In the genomic region with DNA sequence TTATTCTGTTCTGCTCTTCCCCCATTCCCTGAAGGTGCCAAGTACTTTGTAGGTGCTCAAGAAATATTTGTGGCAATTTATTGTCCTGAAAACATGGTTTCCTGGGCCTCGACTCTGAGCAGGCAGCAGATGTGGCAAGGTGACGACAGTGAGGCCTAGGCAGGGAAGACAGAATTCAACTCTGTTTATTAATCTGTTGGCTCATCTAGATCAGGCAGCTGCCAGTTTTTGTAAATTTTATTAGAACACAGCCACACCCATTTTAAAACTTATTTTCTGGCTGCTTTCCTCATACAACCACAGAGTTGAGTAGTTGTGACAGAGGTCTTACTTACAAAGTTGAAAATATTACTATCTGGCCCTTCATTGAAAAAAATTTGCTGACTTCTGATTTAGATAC, we compare ENCODE assay signal across 30 cellular contexts. TPM values are rescaled to one million over a fixed set of nuclear protein-coding genes. Genes with fewer than 3 reads are reported as not detected.
DNase-seq lines count a peak whose midpoint lies in the region; ATAC-seq and TF ChIP-seq lines count a peak whose summit lies in the region.
"Had no signal": no experiment of that assay in that cellular context is flagged by ENCODE, and none has a peak within 500 bp of the region (broad histone marks: within the 10 kb centered on the region; RNA-seq: fewer than 3 reads in every experiment).

No MANE protein-coding gene starts in this region.

- BruUV-seq in PC-9 (replicated peaks; lab: Mats Ljungman, UMichigan): no TSS peak

- H3K79me2 ChIP-seq in PC-9 (ENCODE audit: low read depth): peaks cover 86% of the 10 kb centered on the region

- H3F3A ChIP-seq in PC-9 (ENCODE audit: insufficient read depth, low read depth): peaks cover 11% of the 10 kb centered on the region; the same call in 1 of the 2 replicates

- TF ChIP-seq CTCF in PC-9 (conservative IDR thresholded peaks at IDR 0.05): no peak
- TF ChIP-seq CTCF in fibroblast of the aortic adventitia (IDR thresholded peaks at IDR 0.05; ENCODE audit: insufficient read depth, low read length): no peak
- TF ChIP-seq CTCF in right lobe of liver (IDR thresholded peaks at IDR 0.05): no peak

- H3K27me3 ChIP-seq in PC-9 (ENCODE audit: insufficient read depth, low read depth): no peaks in the 10 kb centered on the region
- H3K27me3 ChIP-seq in MG63: no peaks in the 10 kb centered on the region
- H3K27me3 ChIP-seq in right lobe of liver: no peaks in the 10 kb centered on the region
- H3K27me3 ChIP-seq: cardiac muscle cell, foreskin keratinocyte, left lung, stomach had no signal

- DNase-seq in GM03348 (ENCODE audit: low spot score) (peak; percentile 51), PC-9 (no peak), fibroblast of the aortic adventitia (ENCODE audit: low read depth) (peak; percentile 71), sciatic nerve (ENCODE audit: low spot score) (no peak), MG63 (no peak), right lobe of liver (no peak), activated gamma-delta T cell treated with Interleukin-2 at 50 U/mL for 16 hours (no peak), mesenteric fat pad (ENCODE audit: low spot score) (no peak)
- DNase-seq: activated CD4-positive, alpha-beta T cell treated with anti-CD3 and anti-CD28 coated beads, Interleukin-2, amount 10 ng/mL, durations not matched to agents 7 days and 5 days; activated CD8-positive, alpha-beta memory T cell treated with anti-CD3 and anti-CD28 coated beads, Interleukin-2, amount 10 ng/mL, durations not matched to agents 7 days and 5 days; activated naive CD4-positive, alpha-beta T cell treated with anti-CD3 and anti-CD28 coated beads, Interleukin-2, amount 50 U/mL, for 16 hours; anterior cingulate cortex; CD8-positive, alpha-beta T cell; cortex of kidney; DMS53; foreskin keratinocyte; GF-D8; hippocampal formation; immature natural killer cell; KG1; left lung; MV-4-11; NCI-H146; NCI-H526 treated with DMSO at 0.1 percent for 48 hours; nephron progenitor cell; stomach; WERI-Rb-1 had no signal

- intact Hi-C loops in PC-9 (cut with micrococcal nuclease; ENCODE audit: unreplicated experiment): no loop called here
- intact Hi-C loops in sciatic nerve (cut with DNase I): no loop called here
- intact Hi-C loops in right lobe of liver (cut with DNase I): no loop called here

- no peak for TF ChIP-seq POLR2A in right lobe of liver (IDR thresholded peaks at IDR 0.05)

- H3K4me3 ChIP-seq in PC-9 (no peak overlapping the region), fibroblast of the aortic adventitia (ENCODE audit: low read depth, low read length) (no peak overlapping the region), MG63 (no peak overlapping the region), right lobe of liver (no peak overlapping the region)
- H3K4me3 ChIP-seq: cardiac muscle cell, left lung, stomach had no signal

- H3K27ac ChIP-seq in PC-9 (peak overlapping the region; percentile 11; the same call in 1 of the 2 replicates), right lobe of liver (no peak overlapping the region)
- H3K27ac ChIP-seq: foreskin keratinocyte, parathyroid adenoma, WERI-Rb-1 had no signal

- CTCF ChIA-PET in PC-9 (lab: Charles Lee): no interaction called here

- H3K4me1 ChIP-seq in PC-9 (replicated peaks; ENCODE audit: insufficient read depth) (peaks cover 7% of the 10 kb centered on the region; the same call in 1 of the 2 replicates), right lobe of liver (peaks cover 0 to 18% (median 0%) of the 10 kb centered on the region in 4 donors)

- H3K9me3 ChIP-seq in PC-9 (ENCODE audit: insufficient read depth, low read depth) (no peaks in the 10 kb centered on the region), MG63 (no peaks in the 10 kb centered on the region), right lobe of liver (no peaks in the 10 kb centered on the region)
- H3K9me3 ChIP-seq: left lung, stomach had no signal

- WGBS in right lobe of liver (ENCODE audit: insufficient coverage, low coverage, low lambda C conversion rate, missing lambda C conversion rate): 77% methylated on average over 2 of the region's 2 CpGs

- H2AFZ ChIP-seq in PC-9: no peak overlapping the region
- H2AFZ ChIP-seq: parathyroid adenoma had no signal

- H3K9me2 ChIP-seq in PC-9 (ENCODE audit: insufficient read depth): no peaks in the 10 kb centered on the region

- H3K36me3 ChIP-seq in PC-9 (ENCODE audit: low read depth) (peaks cover 22% of the 10 kb centered on the region; the same call in 1 of the 2 replicates), MG63 (peaks cover 18% of the 10 kb centered on the region; the same call in 1 of the 2 replicates), right lobe of liver (peaks cover 0 to 11% (median 0%) of the 10 kb centered on the region in 4 donors)
- H3K36me3 ChIP-seq: cardiac muscle cell had no signal

- POLR2A ChIA-PET in PC-9 (lab: Charles Lee; ENCODE audit: unreplicated experiment): no interaction called here

- H3K4me2 ChIP-seq in PC-9: no peak overlapping the region

- ATAC-seq in sciatic nerve (peak; percentile 94), right lobe of liver (no peak)
- ATAC-seq: activated CD8-positive, alpha-beta memory T cell treated with anti-CD3 and anti-CD28 coated beads, Interleukin-2, amount 10 ng/mL, durations not matched to agents 7 days and 5 days; CD8-positive, alpha-beta T cell; foreskin keratinocyte; SK-N-SH treated with all-trans-retinoic acid at 6 μM for 48 hours had no signal

- peaks cover 35% of the 10 kb centered on the region for H4K20me1 ChIP-seq in PC-9 (ENCODE audit: insufficient read depth)

RNA-seq across cellular contexts. Expression of a gene that starts 24.5 kb away (rescaled TPM):
- 60.4 and 70.7 TPM in 2 replicates for total RNA-seq in PC-9 (2021)
- 72.5 and 99.8 TPM in 2 replicates for total RNA-seq in fibroblast of the aortic adventitia (ENCODE audit: low replicate concordance)
- 67.6 TPM for total RNA-seq in sciatic nerve
- total RNA-seq in MG63 (2014; rRNA removed; shearing (Covaris generic); ENCODE audit: low replicate concordance): 24.7 and 28.6 TPM in 2 replicates
- total RNA-seq in right lobe of liver: 10 to 100 TPM; 37.9 to 53.3 (median 45.3) TPM
- 94.4 TPM for total RNA-seq in mesenteric fat pad

RNA-seq across cellular contexts. Expression of a gene that starts 27.7 kb away (rescaled TPM):
- total RNA-seq in PC-9 (2021): not detected in 2 replicates
- total RNA-seq in fibroblast of the aortic adventitia (ENCODE audit: low replicate concordance): 0.18 TPM in 1 of 2 replicates, not detected in the other
- total RNA-seq in sciatic nerve: 1.5 TPM
- total RNA-seq in MG63 (2014; rRNA removed; shearing (Covaris generic); ENCODE audit: low replicate concordance): not detected in 2 replicates
- total RNA-seq in right lobe of liver: under 1 TPM; 0.06 to 0.33 (median 0.09) TPM
- 0.35 TPM for total RNA-seq in mesenteric fat pad
- total RNA-seq: activated CD4-positive, alpha-beta T cell treated with anti-CD3 and anti-CD28 coated beads, Interleukin-2, amount 10 ng/mL, durations not matched to agents 7 days and 5 days; activated CD8-positive, alpha-beta memory T cell treated with anti-CD3 and anti-CD28 coated beads, Interleukin-2, amount 10 ng/mL, durations not matched to agents 7 days and 5 days; cardiac muscle cell; CD8-positive, alpha-beta T cell; foreskin keratinocyte had no signal

Comparison
In these comparisons a context has a peak if more than half of its experiments do, and no peak if none do; other contexts are left out.
1. DNase-seq: peak in GM03348 (single experiment) and fibroblast of the aortic adventitia (single experiment); none in PC-9 (0 of 2), sciatic nerve (single experiment), MG63 (single experiment), right lobe of liver (0 of 3), activated gamma-delta T cell treated with Interleukin-2 at 50 U/mL for 16 hours (single experiment) and mesenteric fat pad (single experiment).